ENCODE assay signal across 10 cellular contexts in genomic region chrX:151505796-151506195, GRCh38. TPM values are rescaled to one million over a fixed set of nuclear protein-coding genes. Genes with fewer than 3 reads are reported as not detected.
A peak's percentile ranks its signal among the peaks of the same experiment; 100 is the strongest.
DNase-seq lines count a peak whose midpoint lies in the region; ATAC-seq and TF ChIP-seq lines count a peak whose summit lies in the region.
"Had no signal": no experiment of that assay in that cellular context is flagged by ENCODE, and none has a peak within 500 bp of the region (broad histone marks: within the 10 kb centered on the region; RNA-seq: fewer than 3 reads in every experiment).

No MANE protein-coding gene starts in this region.

- no peaks in the 10 kb centered on the region for H3K36me3 ChIP-seq in OCI-LY1 (ENCODE audit: insufficient read depth, low read length)

- H3K9me3 ChIP-seq in OCI-LY1 (ENCODE audit: low read length): no peaks in the 10 kb centered on the region

- H3K27me3 ChIP-seq in OCI-LY1 (ENCODE audit: insufficient read depth, low read length): no peaks in the 10 kb centered on the region

- DNase-seq in DMS53 (lab: John Stamatoyannopoulos, UW) (peak; percentile 67), iPS DF 19.7 (ENCODE audit: low read depth, low spot score) (peak; percentile 7), left lobe of liver (ENCODE audit: low spot score) (no peak), immature natural killer cell (no peak), NCI-H146 (lab: John Stamatoyannopoulos, UW) (no peak)
- DNase-seq in activated CD4-positive, CD25-positive, alpha-beta regulatory T cell (lab: John Stamatoyannopoulos, UW): no peak
- DNase-seq: activated naive CD4-positive, alpha-beta T cell treated with Interleukin-2 at 50 U/mL for 16 hours had no signal

- no peaks in the 10 kb centered on the region for H3K79me2 ChIP-seq in OCI-LY1 (ENCODE audit: insufficient read depth, low read length)

- H3K4me1 ChIP-seq in OCI-LY1 (ENCODE audit: insufficient read depth, low read length, severe bottlenecking): no peaks in the 10 kb centered on the region

- no peaks in the 10 kb centered on the region for H3K9me2 ChIP-seq in OCI-LY1 (ENCODE audit: low read depth, low read length)

- ATAC-seq in GM18502 (IDR thresholded peaks at IDR 0.05; ENCODE audit: poor library complexity, unreplicated experiment): peak; percentile 59
- no peak for ATAC-seq in left lobe of liver

- no peak overlapping the region for H3K4me3 Mint-ChIP-seq in immature natural killer cell

- no peaks in the 10 kb centered on the region for H3K4me1 Mint-ChIP-seq in immature natural killer cell

- no peaks in the 10 kb centered on the region for H3F3A ChIP-seq in OCI-LY1 (ENCODE audit: insufficient read depth, low read length)

- no peak overlapping the region for H3K4me3 ChIP-seq in OCI-LY1 (ENCODE audit: low read depth, low read length, poor library complexity, severe bottlenecking)

- H3K27ac Mint-ChIP-seq in immature natural killer cell: no peak overlapping the region

- no peaks in the 10 kb centered on the region for H3K9me3 Mint-ChIP-seq in immature natural killer cell

- peak; percentile 54 for TF ChIP-seq CTCF in OCI-LY1 (IDR thresholded peaks at IDR 0.05; ENCODE audit: low read length)

- H3K4me2 ChIP-seq in OCI-LY1 (ENCODE audit: low read length): no peak overlapping the region

- no peak overlapping the region for H2AFZ ChIP-seq in OCI-LY1 (ENCODE audit: low read length)

- H3K9ac ChIP-seq in OCI-LY1 (ENCODE audit: low read length): no peak overlapping the region

- peaks cover 2 to 12% (median 5%) of the 10 kb centered on the region in 3 donors for H3K27me3 Mint-ChIP-seq in immature natural killer cell (ENCODE audit: low read depth in 3 of 3)

- no peaks in the 10 kb centered on the region for H4K20me1 ChIP-seq in OCI-LY1 (ENCODE audit: insufficient read depth, low read length)

- no peaks in the 10 kb centered on the region for H3K36me3 Mint-ChIP-seq in immature natural killer cell

- H3K27ac ChIP-seq in OCI-LY1 (ENCODE audit: low read depth, low read length, poor library complexity, severe bottlenecking): no peak overlapping the region

RNA-seq across cellular contexts. Expression of gene PASD1, which starts 57.7 kb away (rescaled TPM):
- total RNA-seq in left lobe of liver: not detected
- polyA plus RNA-seq in immature natural killer cell: not detected
- total RNA-seq: mononuclear cell had no signal

Comparison
In these comparisons a context has a peak if more than half of its experiments do, and no peak if none do; other contexts are left out.
1. DNase-seq: peak in DMS53 (single experiment) and iPS DF 19.7 (single experiment); none in left lobe of liver (single experiment), activated CD4-positive, CD25-positive, alpha-beta regulatory T cell (0 of 4), immature natural killer cell (0 of 3) and NCI-H146 (single experiment).